In genomic region chr2:130355578-130356431, GRCh38 we compare ENCODE assay signal across 1 cellular context.
TF ChIP-seq lines count a peak whose summit lies in the region.

TSS of gene PTPN18 (plus strand) at chr2:130356056. CDS start at chr2:130356108, 52 bp downstream.

TF ChIP-seq in HEK293, 187 proteins besides CTCF, POLR2A, EP300 and RAD21 (continued from another document and continues in another):
- TF ChIP-seq ZSCAN4 (tag by site-specific recombination; IDR thresholded peaks at IDR 0.05) (no peak), ZNF10 (tag by site-specific recombination; IDR thresholded peaks at IDR 0.05) (no peak), HOXD13 (CRISPR knock-in tag; IDR thresholded peaks at IDR 0.05; ENCODE audit: borderline replicate concordance) (no peak), ZSCAN30 (tag by site-specific recombination; IDR thresholded peaks at IDR 0.05) (0 out of 2 replicates have a peak, but pooled peaks have one; percentile 8), PATZ1 (tag by site-specific recombination; IDR thresholded peaks at IDR 0.05) (no peak; the same call in 1 of the 2 replicates), ZNF843 (tag by site-specific recombination; IDR thresholded peaks at IDR 0.05) (no peak), ZNF341 (tag by site-specific recombination; IDR thresholded peaks at IDR 0.05; ENCODE audit: low read depth) (peak; percentile 48; the same call in 1 of the 2 replicates), ZNF184 (tag by site-specific recombination; IDR thresholded peaks at IDR 0.05) (no peak), ZNF239 (tag by site-specific recombination; IDR thresholded peaks at IDR 0.05) (no peak), MZF1 (tag by site-specific recombination; IDR thresholded peaks at IDR 0.05; ENCODE audit: borderline replicate concordance) (no peak), ZFP37 (tag by site-specific recombination; IDR thresholded peaks at IDR 0.05) (no peak), ZNF555 (tag by site-specific recombination; conservative IDR thresholded peaks at IDR 0.05) (no peak), SETDB1 (IDR thresholded peaks at IDR 0.05; ENCODE audit: insufficient read length, low read length) (no peak), ZNF266 (tag by site-specific recombination; IDR thresholded peaks at IDR 0.05; ENCODE audit: low read depth) (no peak), ZNF639 (tag by site-specific recombination; IDR thresholded peaks at IDR 0.05) (no peak), ZNF624 (tag by site-specific recombination; IDR thresholded peaks at IDR 0.05) (no peak), ZNF660 (tag by site-specific recombination; IDR thresholded peaks at IDR 0.05) (no peak), ZFP41 (tag by site-specific recombination; IDR thresholded peaks at IDR 0.05; ENCODE audit: borderline replicate concordance) (no peak), ZBTB10 (tag by site-specific recombination; IDR thresholded peaks at IDR 0.05) (no peak), ZNF280C (tag by site-specific recombination; IDR thresholded peaks at IDR 0.05) (no peak), SALL2 (tag by site-specific recombination; IDR thresholded peaks at IDR 0.05; ENCODE audit: borderline replicate concordance) (no peak), KLF16 (tag by site-specific recombination; IDR thresholded peaks at IDR 0.05) (no peak), SP3 (tag by site-specific recombination; IDR thresholded peaks at IDR 0.05) (0 out of 2 replicates have a peak, but pooled peaks have one; percentile 26), ZNF274 (IDR thresholded peaks at IDR 0.05; ENCODE audit: low read length) (no peak), ZNF274 (tag by site-specific recombination; IDR thresholded peaks at IDR 0.05; ENCODE audit: borderline replicate concordance) (no peak), SCRT1 (tag by site-specific recombination; IDR thresholded peaks at IDR 0.05; ENCODE audit: borderline replicate concordance) (no peak), GLI4 (tag by site-specific recombination; IDR thresholded peaks at IDR 0.05) (no peak), BCL11B (tag by site-specific recombination; IDR thresholded peaks at IDR 0.05; ENCODE audit: low read depth) (no peak), ZNF514 (tag by site-specific recombination; IDR thresholded peaks at IDR 0.05) (no peak), ZNF423 (tag by site-specific recombination; IDR thresholded peaks at IDR 0.05) (no peak), TCF7L2 (IDR thresholded peaks at IDR 0.05; ENCODE audit: borderline replicate concordance, low read depth, low read length) (no peak), ZNF211 (tag by site-specific recombination; IDR thresholded peaks at IDR 0.05; ENCODE audit: low read depth) (no peak), ZBTB48 (tag by site-specific recombination; IDR thresholded peaks at IDR 0.05) (no peak), ZNF404 (tag by site-specific recombination; IDR thresholded peaks at IDR 0.05) (no peak), KLF7 (tag by site-specific recombination; IDR thresholded peaks at IDR 0.05; ENCODE audit: borderline replicate concordance) (no peak), RBAK (tag by site-specific recombination; IDR thresholded peaks at IDR 0.05) (no peak), ZNF157 (tag by site-specific recombination; IDR thresholded peaks at IDR 0.05) (no peak), PRDM6 (tag by site-specific recombination; IDR thresholded peaks at IDR 0.05) (no peak), GFI1B (tag by site-specific recombination; IDR thresholded peaks at IDR 0.05) (no peak), AEBP2 (tag by site-specific recombination; IDR thresholded peaks at IDR 0.05; ENCODE audit: borderline replicate concordance) (no peak), ZBTB44 (tag by site-specific recombination; IDR thresholded peaks at IDR 0.05) (0 out of 2 replicates have a peak, but pooled peaks have one; percentile 13), ZNF623 (tag by site-specific recombination; IDR thresholded peaks at IDR 0.05) (no peak), ZNF645 (tag by site-specific recombination; IDR thresholded peaks at IDR 0.05) (no peak), ZNF558 (tag by site-specific recombination; IDR thresholded peaks at IDR 0.05) (no peak), PBX3 (CRISPR knock-in tag; IDR thresholded peaks at IDR 0.05) (peak; percentile 68; the same call in 1 of the 2 replicates), ZNF114 (tag by site-specific recombination; IDR thresholded peaks at IDR 0.05) (no peak), ZFP3 (tag by site-specific recombination; IDR thresholded peaks at IDR 0.05; ENCODE audit: low read depth) (no peak)
